ENCODE assay signal across 13 cellular contexts in the genomic region with DNA sequence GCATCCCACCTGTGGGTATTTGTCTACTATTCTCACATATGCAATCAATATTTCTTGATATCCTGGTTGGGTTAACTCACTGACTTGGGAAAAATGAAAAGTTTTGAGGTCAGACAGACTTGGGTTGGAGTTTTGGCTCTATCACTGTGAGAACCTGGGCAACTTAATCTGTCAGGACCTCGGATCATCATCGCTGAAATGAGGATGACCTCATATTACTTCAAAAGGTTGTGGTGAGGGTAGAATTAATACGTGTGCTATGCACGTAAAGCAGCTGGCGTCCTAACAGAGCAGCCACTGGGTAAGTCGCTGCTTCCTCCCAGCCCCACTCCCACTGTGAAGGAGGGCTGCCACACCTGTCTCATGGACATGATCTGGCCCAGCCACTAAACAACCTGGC.
"Had no signal": no experiment of that assay in that cellular context is flagged by ENCODE, and none has a peak within 500 bp of the region (broad histone marks: within the 10 kb centered on the region; RNA-seq: fewer than 3 reads in every experiment).

No MANE protein-coding gene starts in this region.

- H3K4me3 Mint-ChIP-seq: naive thymus-derived CD8-positive, alpha-beta T cell had no signal

- H3K27me3 Mint-ChIP-seq: naive thymus-derived CD8-positive, alpha-beta T cell had no signal

- H3K9me3 Mint-ChIP-seq: naive thymus-derived CD8-positive, alpha-beta T cell had no signal

- ATAC-seq: esophagus mucosa; heart right ventricle; left lung; mucosa of descending colon; naive thymus-derived CD8-positive, alpha-beta T cell had no signal

- H3K4me1 Mint-ChIP-seq: naive thymus-derived CD8-positive, alpha-beta T cell had no signal

- DNase-seq: cortex of kidney; effector CD8-positive, alpha-beta T cell; heart right ventricle; hypothalamus; left lung; mucosa of descending colon; naive thymus-derived CD8-positive, alpha-beta T cell; small intestine; stimulated activated CD4-positive, alpha-beta T cell treated with anti-CD3 and anti-CD28 coated beads, Interleukin-12 subunit alpha, Interleukin-12 subunit beta, amount 100 ng/mL, for 4 hours; stimulated activated naive CD4-positive, alpha-beta T cell; stomach; transverse colon had no signal
